Comparison of ENCODE assay signal across 20 cellular contexts in the genomic region with DNA sequence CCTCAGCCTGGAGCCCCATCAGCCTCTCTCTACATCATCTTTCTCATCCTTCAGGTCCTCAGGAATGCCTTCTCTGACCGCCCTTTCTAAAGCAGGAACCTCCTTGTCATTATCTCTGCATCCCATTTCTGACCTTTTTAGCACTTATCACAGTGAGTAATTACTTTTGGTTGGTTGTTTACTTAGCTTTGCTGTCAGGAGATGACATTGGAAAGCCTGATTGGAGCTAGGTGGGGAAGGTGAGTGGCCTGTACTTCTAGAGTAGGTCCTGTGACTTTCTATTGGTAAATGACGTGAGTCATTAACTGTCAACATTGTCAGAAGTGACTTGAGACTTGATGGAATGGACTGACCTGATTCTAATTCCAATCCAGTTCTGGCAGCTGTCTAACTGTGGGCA.
"Had no signal": no experiment of that assay in that cellular context is flagged by ENCODE, and none has a peak within 500 bp of the region (broad histone marks: within the 10 kb centered on the region; RNA-seq: fewer than 3 reads in every experiment).

No MANE protein-coding gene starts in this region.

- H3K27ac ChIP-seq: body of pancreas, colonic mucosa, foreskin keratinocyte, ovary, spleen, stomach, testis, upper lobe of left lung had no signal

- H3K4me3 ChIP-seq: body of pancreas, colonic mucosa, ovary, spleen, stomach, testis, upper lobe of left lung had no signal

- H3K36me3 ChIP-seq: colonic mucosa, ovary, spleen, stomach, upper lobe of left lung had no signal

- H3K27me3 ChIP-seq: body of pancreas, colonic mucosa, foreskin keratinocyte, ovary, spleen, stomach, testis, upper lobe of left lung had no signal

- DNase-seq: activated CD4-positive, alpha-beta memory T cell treated with anti-CD3 and anti-CD28 coated beads for 36 hours; activated CD4-positive, alpha-beta T cell treated with anti-CD3 and anti-CD28 coated beads for 36 hours; activated effector memory CD4-positive, alpha-beta T cell treated with Interleukin-2 at 50 U/mL for 16 hours; activated T-cell treated with anti-CD3 and anti-CD28 coated beads, Interleukin-2, amount 50 U/mL, for 24 hours; amygdala; body of pancreas; central memory CD4-positive, alpha-beta T cell; colonic mucosa; foreskin keratinocyte; left cardiac atrium; mammary epithelial cell; naive B cell; ovary; spleen; stomach; T-helper 1 cell; T1000; testis; upper lobe of left lung had no signal

- H3K9me3 ChIP-seq: body of pancreas, colonic mucosa, ovary, stomach, testis, upper lobe of left lung had no signal

- H3K4me1 ChIP-seq: colonic mucosa, upper lobe of left lung had no signal

- ATAC-seq: activated CD4-positive, alpha-beta T cell treated with anti-CD3 and anti-CD28 coated beads for 36 hours; body of pancreas; foreskin keratinocyte; left cardiac atrium; sciatic nerve had no signal
